ENCODE assay signal across 14 cellular contexts in genomic region chr10:95518455-95519131, GRCh38. TPM values are rescaled to one million over a fixed set of nuclear protein-coding genes. Genes with fewer than 3 reads are reported as not detected.
DNase-seq lines count a peak whose midpoint lies in the region; ATAC-seq and TF ChIP-seq lines count a peak whose summit lies in the region.
"Had no signal": no experiment of that assay in that cellular context is flagged by ENCODE, and none has a peak within 500 bp of the region (broad histone marks: within the 10 kb centered on the region; RNA-seq: fewer than 3 reads in every experiment).

No MANE protein-coding gene starts in this region.

- H3K4me1 ChIP-seq in heart left ventricle (peaks cover 9 to 95% (median 70%) of the 10 kb centered on the region in 12 donors), muscle layer of duodenum (ENCODE audit: control insufficient read depth in 1 of 2, insufficient read depth in 2 of 2, low read length in 2 of 2) (peaks cover 5 to 8% of the 10 kb centered on the region in 2 donors), upper lobe of right lung (peaks cover 3% of the 10 kb centered on the region)

- no peaks in the 10 kb centered on the region for H3K36me3 ChIP-seq in heart left ventricle
- H3K36me3 ChIP-seq in muscle layer of duodenum (ENCODE audit: control insufficient read depth in 1 of 2, insufficient read depth in 2 of 2, low read length in 2 of 2): no peaks in the 10 kb centered on the region
- H3K36me3 ChIP-seq in upper lobe of right lung: no peaks in the 10 kb centered on the region
- H3K36me3 ChIP-seq: spleen had no signal

- no peaks in the 10 kb centered on the region for H3K27me3 ChIP-seq in heart left ventricle
- H3K27me3 ChIP-seq in muscle layer of duodenum (ENCODE audit: low read depth, low read length): no peaks in the 10 kb centered on the region
- no peaks in the 10 kb centered on the region for H3K27me3 ChIP-seq in upper lobe of right lung
- H3K27me3 ChIP-seq: spleen had no signal

- H3K9me3 ChIP-seq in heart left ventricle (no peaks in the 10 kb centered on the region), muscle layer of duodenum (ENCODE audit: control insufficient read depth in 1 of 2, low read length in 2 of 2) (no peaks in the 10 kb centered on the region), upper lobe of right lung (no peaks in the 10 kb centered on the region)
- H3K9me3 ChIP-seq: spleen had no signal

- no peak for TF ChIP-seq CTCF in heart left ventricle (IDR thresholded peaks at IDR 0.05)
- TF ChIP-seq CTCF in upper lobe of right lung (IDR thresholded peaks at IDR 0.05): no peak

- WGBS in heart left ventricle, 4 donors: 47 to 56% (median 55%) methylated on average over 4 of the region's 4 CpGs

- intact Hi-C loops in heart left ventricle (cut with DNase I) (no loop called here), upper lobe of right lung (cut with DNase I) (no loop called here)

- peak; percentile 13 for DNase-seq in DMS 273 (lab: John Stamatoyannopoulos, UW; ENCODE audit: unreplicated experiment)
- DNase-seq in DMS 273 treated with DMSO at 0.1 percent for 48 hours (lab: John Stamatoyannopoulos, UW): no peak
- no peak for DNase-seq in heart left ventricle
- no peak for DNase-seq in upper lobe of right lung
- DNase-seq in NCI-H2196 treated with DMSO at 0.1 percent for 48 hours (lab: John Stamatoyannopoulos, UW; ENCODE audit: unreplicated experiment): no peak
- DNase-seq: activated CD8-positive, alpha-beta T cell treated with anti-CD3 and anti-CD28 coated beads, Interleukin-2, amount 10 ng/mL, durations not matched to agents 7 days and 5 days; DMS79; NCI-H2171; spleen had no signal

- no peak overlapping the region for H3K4me3 ChIP-seq in heart left ventricle
- peak overlapping the region in 1 of 2 donors; percentile 15 for H3K4me3 ChIP-seq in muscle layer of duodenum (ENCODE audit: low read depth in 1 of 2, low read length in 2 of 2)
- H3K4me3 ChIP-seq in upper lobe of right lung: no peak overlapping the region
- H3K4me3 ChIP-seq: spleen had no signal

- peak overlapping the region; percentile 61 to 91 (median 75) for H3K27ac ChIP-seq in heart left ventricle
- H3K27ac ChIP-seq in muscle layer of duodenum (ENCODE audit: low read length): peak overlapping the region; percentile 67
- H3K27ac ChIP-seq in upper lobe of right lung: no peak overlapping the region
- H3K27ac ChIP-seq: 22Rv1, C4-2B, spleen had no signal

- TF ChIP-seq POLR2A in heart left ventricle (IDR thresholded peaks at IDR 0.05): no peak

- peak; percentile 8 to 47 (median 26) for ATAC-seq in heart left ventricle
- peak; percentile 22 for ATAC-seq in upper lobe of right lung
- ATAC-seq in GM21825 (IDR thresholded peaks at IDR 0.05; ENCODE audit: unreplicated experiment): no peak
- ATAC-seq in HG03139 (IDR thresholded peaks at IDR 0.05; ENCODE audit: unreplicated experiment): no peak
- ATAC-seq: activated CD8-positive, alpha-beta T cell treated with anti-CD3 and anti-CD28 coated beads, Interleukin-2, amount 10 ng/mL, durations not matched to agents 7 days and 5 days had no signal

RNA-seq across cellular contexts. Expression of gene SORBS1, which starts 42.6 kb away (rescaled TPM):
- total RNA-seq in heart left ventricle (1,000 to 10,000 TPM in 5 of 9 donors, 100 to 1,000 TPM in 4; 380 to 1,440 (median 1,065) TPM), upper lobe of right lung (50.7 TPM)
- polyA plus RNA-seq in heart left ventricle: 100 to 1,000 TPM; 355 to 380 TPM

Comparison
In these comparisons a context has a peak if more than half of its experiments do, and no peak if none do; other contexts are left out.
1. ATAC-seq: peak in heart left ventricle (4 of 4) and upper lobe of right lung (single experiment); none in GM21825 (single experiment) and HG03139 (single experiment).